24 cellular contexts compared by ENCODE assay signal in genomic region chr12:50021071-50021470, GRCh38. TPM values are rescaled to one million over a fixed set of nuclear protein-coding genes. Genes with fewer than 3 reads are reported as not detected.
DNase-seq lines count a peak whose midpoint lies in the region; ATAC-seq and TF ChIP-seq lines count a peak whose summit lies in the region.
"Had no signal": no experiment of that assay in that cellular context is flagged by ENCODE, and none has a peak within 500 bp of the region (broad histone marks: within the 10 kb centered on the region; RNA-seq: fewer than 3 reads in every experiment).

No MANE protein-coding gene starts in this region.

- H3K27me3 Mint-ChIP-seq in endodermal cell (ENCODE audit: insufficient read depth) = no peaks in the 10 kb centered on the region
- H3K27me3 Mint-ChIP-seq: activated B cell treated with CpG ODN at 0.5 μM for 24 hours; activated CD8-positive, alpha-beta T cell treated with anti-CD3 and anti-CD28 coated beads for 36 hours; activated T-cell treated with anti-CD3 and anti-CD28 coated beads, Interleukin-2, amount 50 U/mL, for 24 hours; CD4-positive, alpha-beta T cell had no signal

- H3K79me2 ChIP-seq in OCI-LY7 (ENCODE audit: insufficient read depth, low read depth, low read length) (peaks cover 92% of the 10 kb centered on the region), osteoblast (ENCODE audit: insufficient read depth, low read length) (peaks cover 92% of the 10 kb centered on the region)

- H3K27me3 ChIP-seq in BJ (ENCODE audit: control insufficient read depth, insufficient read depth, low read length) = no peaks in the 10 kb centered on the region
- H3K27me3 ChIP-seq in endodermal cell (ENCODE audit: control insufficient read depth, insufficient read depth, low read length, poor library complexity, severe bottlenecking) = no peaks in the 10 kb centered on the region
- H3K27me3 ChIP-seq in osteoblast (ENCODE audit: insufficient read depth, low read length) = no peaks in the 10 kb centered on the region
- H3K27me3 ChIP-seq: ascending aorta, neural progenitor cell had no signal

- H3K9me3 ChIP-seq in OCI-LY7 (ENCODE audit: low read length) (no peaks in the 10 kb centered on the region), endodermal cell (ENCODE audit: control insufficient read depth, low read length) (no peaks in the 10 kb centered on the region), osteoblast (ENCODE audit: low read depth, low read length) (no peaks in the 10 kb centered on the region)
- H3K9me3 ChIP-seq: ascending aorta had no signal

- POLR2A ChIA-PET in BJ (lab: Charles Lee) (no interaction called here), OCI-LY7 (lab: Charles Lee) (interaction anchor here (0.7 to 1.7 kb wide), 3 partner anchors 14 to 89 kb away, joined by 3 to 7 read pairs (median 6); no protein-coding TSS in a partner anchor)

- H3K4me3 ChIP-seq in BJ (ENCODE audit: low read depth, low read length) = 0 out of 2 replicates have a peak overlapping the region, but pooled peaks have one; percentile 23
- H3K4me3 ChIP-seq in OCI-LY7 (ENCODE audit: low read depth, low read length, poor library complexity, severe bottlenecking) = peak overlapping the region; percentile 3
- H3K4me3 ChIP-seq in endodermal cell (ENCODE audit: low read length) = no peak overlapping the region
- peak overlapping the region; percentile 10 for H3K4me3 ChIP-seq in osteoblast (ENCODE audit: insufficient read depth, low read length)
- H3K4me3 ChIP-seq: ascending aorta, neural progenitor cell had no signal

- no peak overlapping the region for H3K27ac ChIP-seq in OCI-LY7 (ENCODE audit: low read depth, low read length, poor library complexity, severe bottlenecking)
- H3K27ac ChIP-seq in endodermal cell (ENCODE audit: low read depth, low read length) = no peak overlapping the region
- H3K27ac ChIP-seq in osteoblast (ENCODE audit: low read depth, low read length) = peak overlapping the region; percentile 7
- H3K27ac ChIP-seq: ascending aorta, neural progenitor cell had no signal

- no peak overlapping the region for H3K9ac ChIP-seq in endodermal cell (ENCODE audit: extremely low read depth, low read length, poor library complexity, severe bottlenecking)
- H3K9ac ChIP-seq: neural progenitor cell had no signal

- WGBS in endodermal cell (ENCODE audit: insufficient coverage in 1 of 2, insufficient read length in 1 of 2), 2 experiments = 96 to 97% methylated on average over 4 of the region's 4 CpGs

- no peak overlapping the region for H3K27ac Mint-ChIP-seq in endodermal cell
- H3K27ac Mint-ChIP-seq in activated naive CD4-positive, alpha-beta T cell treated with anti-CD3 and anti-CD28 coated beads, Interleukin-2, amount 50 U/mL, for 72 hours = no peak overlapping the region
- H3K27ac Mint-ChIP-seq: activated B cell treated with CpG ODN at 0.5 μM for 24 hours; activated CD8-positive, alpha-beta T cell treated with anti-CD3 and anti-CD28 coated beads for 36 hours; activated T-cell treated with anti-CD3 and anti-CD28 coated beads, Interleukin-2, amount 50 U/mL, for 24 hours; CD4-positive, alpha-beta T cell; neural progenitor cell had no signal

- CTCF ChIA-PET in BJ (lab: Yijun Ruan, JAX) (interaction anchor here (0.8 to 2.2 kb wide), 9 partner anchors 9 to 76 kb away, joined by 3 to 8 read pairs (median 4); no protein-coding TSS in a partner anchor), OCI-LY7 (lab: Charles Lee; ENCODE audit: unreplicated experiment) (no interaction called here)

- ATAC-seq in activated naive CD4-positive, alpha-beta T cell treated with anti-CD3 and anti-CD28 coated beads, Interleukin-2, amount 50 U/mL, for 72 hours = no peak
- ATAC-seq: activated CD8-positive, alpha-beta T cell treated with anti-CD3 and anti-CD28 coated beads for 36 hours; Right ventricle myocardium inferior had no signal

- in situ Hi-C loops in GM13976 (cut with MboI; ENCODE audit: low sequenced_read_pairs, unreplicated experiment) = no loop called here

- peaks cover 22% of the 10 kb centered on the region for H4K20me1 ChIP-seq in OCI-LY7 (ENCODE audit: insufficient read depth, low read length)
- no peaks in the 10 kb centered on the region for H4K20me1 ChIP-seq in osteoblast (ENCODE audit: insufficient read depth, low read length)

- H3K4me3 Mint-ChIP-seq in endodermal cell = no peak overlapping the region
- H3K4me3 Mint-ChIP-seq: activated B cell treated with CpG ODN at 0.5 μM for 24 hours; activated CD8-positive, alpha-beta T cell treated with anti-CD3 and anti-CD28 coated beads for 36 hours; activated T-cell treated with anti-CD3 and anti-CD28 coated beads, Interleukin-2, amount 50 U/mL, for 24 hours; CD4-positive, alpha-beta T cell; neural progenitor cell; T-helper 1 cell treated with Interleukin-12 subunit alpha and Interleukin-12 subunit beta and Interleukin-4 antibody, amounts not matched to agents 30 μg/mL and 1 μg/mL, for 36 hours had no signal

- H3K9me3 Mint-ChIP-seq in endodermal cell = no peaks in the 10 kb centered on the region
- H3K9me3 Mint-ChIP-seq in activated naive CD4-positive, alpha-beta T cell treated with anti-CD3 and anti-CD28 coated beads, Interleukin-2, amount 50 U/mL, for 72 hours = peaks cover 4 to 6% of the 10 kb centered on the region in 2 donors
- H3K9me3 Mint-ChIP-seq: CD4-positive, alpha-beta T cell; neural progenitor cell had no signal

- peak overlapping the region; percentile 10; the same call in 1 of the 2 replicates for H3K4me2 ChIP-seq in OCI-LY7 (ENCODE audit: low read length)
- peak overlapping the region; percentile 51 for H3K4me2 ChIP-seq in osteoblast (ENCODE audit: insufficient read depth, low read length)
- H3K4me2 ChIP-seq: neural progenitor cell had no signal

- H3K36me3 Mint-ChIP-seq in endodermal cell (ENCODE audit: low read depth) = peaks cover 6% of the 10 kb centered on the region
- H3K36me3 Mint-ChIP-seq in activated naive CD4-positive, alpha-beta T cell treated with anti-CD3 and anti-CD28 coated beads, Interleukin-2, amount 50 U/mL, for 72 hours = peaks cover 25 to 35% of the 10 kb centered on the region in 2 donors

- intact Hi-C loops in OCI-LY7 (cut with micrococcal nuclease; ENCODE audit: unreplicated experiment) = no loop called here

- BruUV-seq in OCI-LY7 (replicated peaks; lab: Mats Ljungman, UMichigan) = no TSS peak

- H3K4me1 ChIP-seq in OCI-LY7 (ENCODE audit: insufficient read depth, low read length, poor library complexity, severe bottlenecking) (peaks cover 49% of the 10 kb centered on the region), endodermal cell (ENCODE audit: control insufficient read depth, insufficient read depth, low read length) (no peaks in the 10 kb centered on the region), osteoblast (ENCODE audit: insufficient read depth, low read length) (peaks cover 49% of the 10 kb centered on the region)

- no peaks in the 10 kb centered on the region for H3K9me2 ChIP-seq in OCI-LY7 (ENCODE audit: insufficient read depth, low read length)

- DNase-seq in BJ (ENCODE audit: low read depth) (no peak), OCI-LY7 (ENCODE audit: low spot score) (no peak), endodermal cell (peak; percentile 33), osteoblast (ENCODE audit: insufficient read length, low spot score, missing footprints) (peak; percentile 44), DMS114 treated with DMSO at 0.1 percent for 48 hours (lab: John Stamatoyannopoulos, UW; ENCODE audit: unreplicated experiment) (no peak), GM13976 (ENCODE audit: low spot score) (no peak)
- no peak for DNase-seq in activated naive CD4-positive, alpha-beta T cell treated with anti-CD3 and anti-CD28 coated beads, Interleukin-2, amount 50 U/mL, for 72 hours (ENCODE audit: low spot score in 2 of 2)
- no peak for DNase-seq in stimulated activated CD4-positive, alpha-beta T cell treated with anti-CD3 and anti-CD28 coated beads, Interleukin-4, amount 100 ng/mL, for 1 hour
- DNase-seq: activated B cell treated with CpG ODN at 0.5 μM for 24 hours; activated CD8-positive, alpha-beta T cell treated with anti-CD3 and anti-CD28 coated beads for 36 hours; activated naive CD4-positive, alpha-beta T cell treated with Interleukin-2 at 50 U/mL for 16 hours; activated T-cell treated with anti-CD3 and anti-CD28 coated beads, Interleukin-2, amount 50 U/mL, for 24 hours; CD4-positive, alpha-beta T cell; DMS53; hippocampal formation; KBM-7; NCI-H1048; NCI-H2029 had no signal

- H3K36me3 ChIP-seq in BJ (ENCODE audit: control insufficient read depth, insufficient read depth, low read length) = no peaks in the 10 kb centered on the region
- H3K36me3 ChIP-seq in OCI-LY7 (ENCODE audit: insufficient read depth, low read length) = peaks cover 59% of the 10 kb centered on the region
- peaks cover 18% of the 10 kb centered on the region for H3K36me3 ChIP-seq in endodermal cell (ENCODE audit: control insufficient read depth, insufficient read depth, low read length)
- H3K36me3 ChIP-seq in osteoblast (ENCODE audit: insufficient read depth, low read length) = no peaks in the 10 kb centered on the region
- H3K36me3 ChIP-seq: ascending aorta, neural progenitor cell had no signal

- H2AFZ ChIP-seq in OCI-LY7 (ENCODE audit: low read length) = no peak overlapping the region
- H2AFZ ChIP-seq in osteoblast (ENCODE audit: low read length) = peak overlapping the region; percentile 52
- H2AFZ ChIP-seq: neural progenitor cell had no signal

- no peak for TF ChIP-seq CTCF in BJ (IDR thresholded peaks at IDR 0.05; ENCODE audit: insufficient read depth, low read depth, low read length)
- TF ChIP-seq CTCF in OCI-LY7 (conservative IDR thresholded peaks at IDR 0.05; ENCODE audit: low read length) = no peak
- TF ChIP-seq CTCF in endodermal cell (conservative IDR thresholded peaks at IDR 0.05) = no peak
- TF ChIP-seq CTCF in osteoblast (IDR thresholded peaks at IDR 0.05; ENCODE audit: extremely low read depth, low read depth, low read length) = no peak
- no peak for TF ChIP-seq CTCF in GM13976 (IDR thresholded peaks at IDR 0.05; ENCODE audit: borderline replicate concordance, control extremely low read depth, extremely low read depth, insufficient read depth, missing control alignments)

- H3K4me1 Mint-ChIP-seq in endodermal cell = peaks cover 12% of the 10 kb centered on the region

RNA-seq across cellular contexts. Expression of gene RACGAP1, which starts 4.2 kb away (rescaled TPM):
- polyA plus RNA-seq in BJ (2011; rRNA removed) = 42.8 and 55.3 TPM in 2 replicates
- 66.8 and 88.8 TPM in 2 replicates for polyA minus RNA-seq in BJ (2011; rRNA and poly(A)+ RNA removed)
- 69.6 and 75.3 TPM in 2 replicates for total RNA-seq in OCI-LY7 (2014; rRNA removed; shearing (Covaris generic))
- total RNA-seq in OCI-LY7 (2022) (93.6 and 104 TPM in 2 replicates), endodermal cell (10 to 100 TPM; 49.6 to 96.6 TPM), osteoblast (12.7 and 16.5 TPM in 2 replicates)
- 76.4 TPM for polyA plus RNA-seq in endodermal cell (2013, experiment 1 of 2)
- polyA plus RNA-seq in endodermal cell (2013, experiment 2 of 2) = 79.6 TPM
- 100 to 1,000 TPM; 109 to 195 TPM for total RNA-seq in activated naive CD4-positive, alpha-beta T cell treated with anti-CD3 and anti-CD28 coated beads, Interleukin-2, amount 50 U/mL, for 72 hours

RNA-seq across cellular contexts. Expression of gene ASIC1, which starts 36.3 kb away (rescaled TPM):
- polyA plus RNA-seq in BJ (2011; rRNA removed) = 4.9 and 7.0 TPM in 2 replicates
- polyA minus RNA-seq in BJ (2011; rRNA and poly(A)+ RNA removed) = 6.5 TPM in 2 replicates
- 0.05 TPM in 1 of 2 replicates, not detected in the other for total RNA-seq in OCI-LY7 (2014; rRNA removed; shearing (Covaris generic))
- total RNA-seq in OCI-LY7 (2022) (0.57 and 0.59 TPM in 2 replicates), endodermal cell (1 to 10 TPM; 4.2 to 5.2 TPM), osteoblast (0.72 and 0.88 TPM in 2 replicates)
- 19.3 TPM for polyA plus RNA-seq in endodermal cell (2013, experiment 1 of 2)
- 17.1 TPM for polyA plus RNA-seq in endodermal cell (2013, experiment 2 of 2)
- total RNA-seq in activated naive CD4-positive, alpha-beta T cell treated with anti-CD3 and anti-CD28 coated beads, Interleukin-2, amount 50 U/mL, for 72 hours = 10 to 100 TPM in 1 of 2 donors, 1 to 10 TPM in 1; 2.8 to 11.7 TPM
- total RNA-seq: activated B cell treated with CpG ODN at 0.5 μM for 24 hours, ascending aorta had no signal

RNA-seq across cellular contexts. Expression of gene AQP6, which starts 48.3 kb away (rescaled TPM):
- polyA plus RNA-seq in BJ (2011; rRNA removed) = not detected in 2 replicates
- not detected in 2 replicates for polyA minus RNA-seq in BJ (2011; rRNA and poly(A)+ RNA removed)
- not detected in 2 replicates for total RNA-seq in OCI-LY7 (2014; rRNA removed; shearing (Covaris generic))
- not detected in 2 replicates for total RNA-seq in OCI-LY7 (2022)
- total RNA-seq in endodermal cell = under 1 TPM in 1 of 2 donors, not detected in 1; 0.20 TPM
- polyA plus RNA-seq in endodermal cell (2013, experiment 1 of 2) = 0.28 TPM
- polyA plus RNA-seq in endodermal cell (2013, experiment 2 of 2) = 0.04 TPM
- not detected in 2 replicates for total RNA-seq in osteoblast
- not detected for total RNA-seq in activated naive CD4-positive, alpha-beta T cell treated with anti-CD3 and anti-CD28 coated beads, Interleukin-2, amount 50 U/mL, for 72 hours
- total RNA-seq: activated B cell treated with CpG ODN at 0.5 μM for 24 hours; activated CD8-positive, alpha-beta T cell treated with anti-CD3 and anti-CD28 coated beads for 36 hours; ascending aorta; CD4-positive, alpha-beta T cell; Right ventricle myocardium inferior had no signal

RNA-seq across cellular contexts. Expression of gene AQP5, which starts 59.4 kb away (rescaled TPM):
- polyA plus RNA-seq in BJ (2011; rRNA removed) = not detected in 2 replicates
- polyA minus RNA-seq in BJ (2011; rRNA and poly(A)+ RNA removed) = not detected in 2 replicates
- total RNA-seq in OCI-LY7 (2014; rRNA removed; shearing (Covaris generic)) = not detected in 2 replicates
- not detected in 2 replicates for total RNA-seq in OCI-LY7 (2022)
- total RNA-seq in endodermal cell = under 1 TPM; 0.62 to 0.77 TPM
- polyA plus RNA-seq in endodermal cell (2013, experiment 1 of 2) = 0.36 TPM
- polyA plus RNA-seq in endodermal cell (2013, experiment 2 of 2) = 0.25 TPM
- total RNA-seq in osteoblast = not detected in 2 replicates
- not detected for total RNA-seq in activated naive CD4-positive, alpha-beta T cell treated with anti-CD3 and anti-CD28 coated beads, Interleukin-2, amount 50 U/mL, for 72 hours
- total RNA-seq: activated B cell treated with CpG ODN at 0.5 μM for 24 hours; activated CD8-positive, alpha-beta T cell treated with anti-CD3 and anti-CD28 coated beads for 36 hours; ascending aorta; CD4-positive, alpha-beta T cell; NCI-H460 had no signal
- polyA plus RNA-seq: keratinocyte had no signal

Comparison
In these comparisons a context has a peak if more than half of its experiments do, and no peak if none do; other contexts are left out.
1. DNase-seq: peak in endodermal cell (single experiment) and osteoblast (single experiment); none in BJ (single experiment), OCI-LY7 (single experiment), DMS114 treated with DMSO at 0.1 percent for 48 hours (single experiment), activated naive CD4-positive, alpha-beta T cell treated with anti-CD3 and anti-CD28 coated beads, Interleukin-2, amount 50 U/mL, for 72 hours (0 of 2), GM13976 (single experiment) and stimulated activated CD4-positive, alpha-beta T cell treated with anti-CD3 and anti-CD28 coated beads, Interleukin-4, amount 100 ng/mL, for 1 hour (single experiment).